8 cellular contexts compared by ENCODE assay signal in the genomic region with DNA sequence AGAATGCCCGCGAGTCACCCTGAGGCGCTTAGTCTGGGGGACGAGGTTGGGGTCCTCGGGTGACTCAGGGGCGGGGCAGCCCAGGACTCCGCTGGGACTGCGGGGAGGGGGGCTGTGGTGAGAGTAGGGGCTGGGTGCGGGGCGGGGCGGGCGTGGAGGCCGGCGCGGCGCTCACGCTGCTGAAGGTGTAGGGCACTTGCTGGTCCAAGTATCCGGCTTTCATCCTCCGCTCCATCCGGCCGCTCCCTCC. TPM values are rescaled to one million over a fixed set of nuclear protein-coding genes. Genes with fewer than 3 reads are reported as not detected.
DNase-seq lines count a peak whose midpoint lies in the region; ATAC-seq, FAIRE-seq and TF ChIP-seq lines count a peak whose summit lies in the region.

No MANE protein-coding gene starts in this region.

- H3K27me3 ChIP-seq in kidney epithelial cell (ENCODE audit: control insufficient read depth, insufficient read depth, low read length): no peaks in the 10 kb centered on the region

- no peaks in the 10 kb centered on the region for H3K36me3 ChIP-seq in kidney epithelial cell (ENCODE audit: control insufficient read depth, insufficient read depth, low read length)

- in situ Hi-C loops in astrocyte of the spinal cord (cut with HindIII; ENCODE audit: low sequenced_read_pairs): no loop called here

- peak; percentile 4 for ATAC-seq in stimulated activated naive CD8-positive, alpha-beta T cell treated with anti-CD3 and anti-CD28 coated beads, Interleukin-15, Interleukin-2, amounts not matched to agents 100 U/mL and 50 U/mL, for 24 hours

- H3K4me3 ChIP-seq in GM12864 (ENCODE audit: low read depth, low read length) (peak overlapping the region; percentile 63), NB4 (ENCODE audit: low read depth, low read length) (peak overlapping the region; percentile 62), astrocyte of the spinal cord (ENCODE audit: low read depth, low read length) (peak overlapping the region; percentile 56), kidney epithelial cell (ENCODE audit: low read depth, low read length) (peak overlapping the region; percentile 59)

- no peak for FAIRE-seq in GM12891 (lab: Jason Lieb, UNC)

- no peak for TF ChIP-seq CTCF in GM12864 (IDR thresholded peaks at IDR 0.05; ENCODE audit: low read depth, low read length, missing control alignments)
- no peak for TF ChIP-seq CTCF in NB4 (IDR thresholded peaks at IDR 0.05; ENCODE audit: low read depth, low read length)
- no peak for TF ChIP-seq CTCF in astrocyte of the spinal cord (IDR thresholded peaks at IDR 0.05; ENCODE audit: low read depth, low read length)
- TF ChIP-seq CTCF in kidney epithelial cell (IDR thresholded peaks at IDR 0.05; ENCODE audit: insufficient read depth, low read length, poor library complexity, severe bottlenecking): no peak

- DNase-seq in GM12864 (ENCODE audit: low read depth): no peak
- no peak for DNase-seq in NB4 (ENCODE audit: low read depth)
- no peak for DNase-seq in astrocyte of the spinal cord (ENCODE audit: low read depth, low spot score)
- DNase-seq in kidney epithelial cell (ENCODE audit: low read depth): no peak
- no peak for DNase-seq in stimulated activated naive CD8-positive, alpha-beta T cell treated with anti-CD3 and anti-CD28 coated beads, Interleukin-15, Interleukin-2, amounts not matched to agents 100 U/mL and 50 U/mL, for 24 hours
- no peak for DNase-seq in NCI-H524 (lab: John Stamatoyannopoulos, UW)
- DNase-seq in cortex of kidney (lab: John Stamatoyannopoulos, UW): no peak
- no peak for DNase-seq in GM12891 (ENCODE audit: insufficient read length, low spot score)

- no peak for TF ChIP-seq POLR2A in NB4 (IDR thresholded peaks at IDR 0.05; ENCODE audit: extremely low read depth, insufficient read length)
- no peak for TF ChIP-seq POLR2A in GM12891 (IDR thresholded peaks at IDR 0.05; ENCODE audit: low read depth, low read length)

TF ChIP-seq in GM12891, 5 proteins besides CTCF, POLR2A, EP300 and RAD21:
- TF ChIP-seq POLR2AphosphoS5 (IDR thresholded peaks at IDR 0.05; ENCODE audit: low read depth, low read length) (no peak), PAX5 (IDR thresholded peaks at IDR 0.05; ENCODE audit: insufficient read depth, low read length, severe bottlenecking) (no peak), TAF1 (IDR thresholded peaks at IDR 0.05; ENCODE audit: low read depth, low read length) (no peak), SPI1 (IDR thresholded peaks at IDR 0.05; ENCODE audit: low read depth, low read length) (no peak), POU2F2 (IDR thresholded peaks at IDR 0.05; ENCODE audit: low read depth, low read length) (no peak)

RNA-seq across cellular contexts. Expression of a gene that starts 0.8 kb away (rescaled TPM):
- total RNA-seq in kidney epithelial cell: 42.1 and 52.6 TPM in 2 replicates
- polyA plus RNA-seq in GM12891 (2012; ENCODE audit: low read depth, missing spikeins): 5.6 TPM
